ENCODE assay signal across 1 cellular context in genomic region chr7:824106-824505, GRCh38.
TF ChIP-seq lines count a peak whose summit lies in the region.

No MANE protein-coding gene starts in this region.

TF ChIP-seq in WTC11, 78 proteins besides CTCF, POLR2A, EP300 and RAD21 (continued from another document):
- no peak for TF ChIP-seq ATF6 (CRISPR knock-in tag; IDR thresholded peaks at IDR 0.05)
- TF ChIP-seq NR2C2 (CRISPR knock-in tag; IDR thresholded peaks at IDR 0.05), result no peak
- TF ChIP-seq, protein P1, sequence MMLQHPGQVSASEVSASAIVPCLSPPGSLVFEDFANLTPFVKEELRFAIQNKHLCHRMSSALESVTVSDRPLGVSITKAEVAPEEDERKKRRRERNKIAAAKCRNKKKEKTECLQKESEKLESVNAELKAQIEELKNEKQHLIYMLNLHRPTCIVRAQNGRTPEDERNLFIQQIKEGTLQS (CRISPR knock-in tag; conservative IDR thresholded peaks at IDR 0.05), result no peak
- TF ChIP-seq MXD4 (CRISPR knock-in tag; IDR thresholded peaks at IDR 0.05; ENCODE audit: borderline replicate concordance), result no peak
- TF ChIP-seq RORB (CRISPR knock-in tag; IDR thresholded peaks at IDR 0.05), result no peak
- TF ChIP-seq, protein P2, sequence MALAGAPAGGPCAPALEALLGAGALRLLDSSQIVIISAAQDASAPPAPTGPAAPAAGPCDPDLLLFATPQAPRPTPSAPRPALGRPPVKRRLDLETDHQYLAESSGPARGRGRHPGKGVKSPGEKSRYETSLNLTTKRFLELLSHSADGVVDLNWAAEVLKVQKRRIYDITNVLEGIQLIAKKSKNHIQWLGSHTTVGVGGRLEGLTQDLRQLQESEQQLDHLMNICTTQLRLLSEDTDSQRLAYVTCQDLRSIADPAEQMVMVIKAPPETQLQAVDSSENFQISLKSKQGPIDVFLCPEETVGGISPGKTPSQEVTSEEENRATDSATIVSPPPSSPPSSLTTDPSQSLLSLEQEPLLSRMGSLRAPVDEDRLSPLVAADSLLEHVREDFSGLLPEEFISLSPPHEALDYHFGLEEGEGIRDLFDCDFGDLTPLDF (CRISPR knock-in tag; IDR thresholded peaks at IDR 0.05), result no peak
